1 cellular context compared by ENCODE assay signal in the genomic region with DNA sequence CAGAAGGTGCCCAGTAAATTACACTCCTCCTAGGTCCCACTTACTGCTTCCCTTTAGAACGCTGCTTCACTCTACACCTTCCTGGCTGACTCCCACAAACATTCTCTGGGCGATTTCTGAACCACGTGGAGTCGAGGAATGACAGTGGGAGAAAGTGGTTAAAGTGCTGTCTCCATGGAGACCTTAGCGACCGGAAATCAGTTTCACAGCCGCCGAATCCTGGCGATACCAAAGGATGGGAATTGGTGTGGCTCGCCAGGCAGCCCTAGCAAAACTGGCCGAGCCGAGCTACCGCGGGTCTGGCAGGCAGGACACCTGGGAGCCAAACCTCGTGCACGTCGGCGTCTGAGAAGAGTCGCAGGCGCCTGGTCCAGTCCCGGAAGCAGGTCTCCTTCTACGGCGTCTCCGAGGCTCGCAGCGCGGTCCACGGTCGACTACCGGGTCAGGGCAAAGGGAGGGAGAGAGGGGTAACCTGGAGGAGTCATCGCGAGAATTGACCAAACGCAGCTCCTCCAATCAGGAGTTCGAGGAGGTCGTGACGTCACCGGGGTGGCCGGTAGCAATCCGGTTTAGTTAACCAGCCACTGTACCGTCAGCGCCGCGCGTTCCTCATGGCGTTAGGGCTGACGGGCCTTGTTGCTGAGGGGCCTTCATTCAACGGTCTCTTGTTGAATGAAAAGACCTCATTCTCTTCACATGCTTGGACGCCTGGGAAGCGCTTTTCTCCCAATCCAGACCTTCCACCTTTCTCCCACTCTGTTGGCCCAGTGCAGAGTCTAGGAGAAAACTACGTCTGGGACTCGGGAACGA.
TF ChIP-seq lines count a peak whose summit lies in the region.

Gene THADA (minus strand): TSS at position 436 of the 810 bp plus-strand sequence. CDS start 3,646 bp downstream, outside the sequence.

TF ChIP-seq in HepG2, 621 proteins besides CTCF, POLR2A, EP300 and RAD21 (continued from another document and continues in another):
- TF ChIP-seq, protein P1, sequence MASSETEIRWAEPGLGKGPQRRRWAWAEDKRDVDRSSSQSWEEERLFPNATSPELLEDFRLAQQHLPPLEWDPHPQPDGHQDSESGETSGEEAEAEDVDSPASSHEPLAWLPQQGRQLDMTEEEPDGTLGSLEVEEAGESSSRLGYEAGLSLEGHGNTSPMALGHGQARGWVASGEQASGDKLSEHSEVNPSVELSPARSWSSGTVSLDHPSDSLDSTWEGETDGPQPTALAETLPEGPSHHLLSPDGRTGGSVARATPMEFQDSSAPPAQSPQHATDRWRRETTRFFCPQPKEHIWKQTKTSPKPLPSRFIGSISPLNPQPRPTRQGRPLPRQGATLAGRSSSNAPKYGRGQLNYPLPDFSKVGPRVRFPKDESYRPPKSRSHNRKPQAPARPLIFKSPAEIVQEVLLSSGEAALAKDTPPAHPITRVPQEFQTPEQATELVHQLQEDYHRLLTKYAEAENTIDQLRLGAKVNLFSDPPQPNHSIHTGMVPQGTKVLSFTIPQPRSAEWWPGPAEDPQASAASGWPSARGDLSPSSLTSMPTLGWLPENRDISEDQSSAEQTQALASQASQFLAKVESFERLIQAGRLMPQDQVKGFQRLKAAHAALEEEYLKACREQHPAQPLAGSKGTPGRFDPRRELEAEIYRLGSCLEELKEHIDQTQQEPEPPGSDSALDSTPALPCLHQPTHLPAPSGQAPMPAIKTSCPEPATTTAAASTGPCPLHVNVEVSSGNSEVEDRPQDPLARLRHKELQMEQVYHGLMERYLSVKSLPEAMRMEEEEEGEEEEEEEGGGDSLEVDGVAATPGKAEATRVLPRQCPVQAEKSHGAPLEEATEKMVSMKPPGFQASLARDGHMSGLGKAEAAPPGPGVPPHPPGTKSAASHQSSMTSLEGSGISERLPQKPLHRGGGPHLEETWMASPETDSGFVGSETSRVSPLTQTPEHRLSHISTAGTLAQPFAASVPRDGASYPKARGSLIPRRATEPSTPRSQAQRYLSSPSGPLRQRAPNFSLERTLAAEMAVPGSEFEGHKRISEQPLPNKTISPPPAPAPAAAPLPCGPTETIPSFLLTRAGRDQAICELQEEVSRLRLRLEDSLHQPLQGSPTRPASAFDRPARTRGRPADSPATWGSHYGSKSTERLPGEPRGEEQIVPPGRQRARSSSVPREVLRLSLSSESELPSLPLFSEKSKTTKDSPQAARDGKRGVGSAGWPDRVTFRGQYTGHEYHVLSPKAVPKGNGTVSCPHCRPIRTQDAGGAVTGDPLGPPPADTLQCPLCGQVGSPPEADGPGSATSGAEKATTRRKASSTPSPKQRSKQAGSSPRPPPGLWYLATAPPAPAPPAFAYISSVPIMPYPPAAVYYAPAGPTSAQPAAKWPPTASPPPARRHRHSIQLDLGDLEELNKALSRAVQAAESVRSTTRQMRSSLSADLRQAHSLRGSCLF (CRISPR knock-in tag; IDR thresholded peaks at IDR 0.05; ENCODE audit: borderline replicate concordance): no peak
- TF ChIP-seq NFIB (CRISPR knock-in tag; IDR thresholded peaks at IDR 0.05; ENCODE audit: borderline replicate concordance) (no peak), STAG1 (CRISPR knock-in tag; IDR thresholded peaks at IDR 0.05) (no peak), ZNF335 (CRISPR knock-in tag; IDR thresholded peaks at IDR 0.05) (peak; percentile 90), ZC3H4 (CRISPR knock-in tag; IDR thresholded peaks at IDR 0.05; ENCODE audit: borderline replicate concordance) (no peak), ZFAT (CRISPR knock-in tag; conservative IDR thresholded peaks at IDR 0.05) (no peak), ZNF296 (CRISPR knock-in tag; conservative IDR thresholded peaks at IDR 0.05) (no peak), MAFF (IDR thresholded peaks at IDR 0.05; ENCODE audit: low read depth, low read length) (no peak; the same call in 1 of the 2 replicates), ZNF230 (CRISPR knock-in tag; IDR thresholded peaks at IDR 0.05) (peak; percentile 72; the same call in 1 of the 2 replicates), MLX (CRISPR knock-in tag; IDR thresholded peaks at IDR 0.05) (peak; percentile 57; the same call in 1 of the 2 replicates), ZNF773 (CRISPR knock-in tag; IDR thresholded peaks at IDR 0.05; ENCODE audit: borderline replicate concordance) (0 out of 2 replicates have a peak, but pooled peaks have one; percentile 47), CHD2 (IDR thresholded peaks at IDR 0.05; ENCODE audit: low read depth, low read length) (peak; percentile 97), ZNF354B (CRISPR knock-in tag; IDR thresholded peaks at IDR 0.05) (no peak; the same call in 1 of the 2 replicates), SALL2 (CRISPR knock-in tag; IDR thresholded peaks at IDR 0.05) (peak; percentile 49; the same call in 1 of the 2 replicates), ZNF883 (CRISPR knock-in tag; IDR thresholded peaks at IDR 0.05; ENCODE audit: not compliant biosample characterization) (peak; percentile 91), ZNF496 (CRISPR knock-in tag; IDR thresholded peaks at IDR 0.05; ENCODE audit: insufficient replicate concordance) (no peak), HMG20A (CRISPR knock-in tag; IDR thresholded peaks at IDR 0.05; ENCODE audit: borderline replicate concordance) (no peak; the same call in 1 of the 2 replicates), ZFP90 (CRISPR knock-in tag; IDR thresholded peaks at IDR 0.05; ENCODE audit: borderline replicate concordance) (peak; percentile 79; the same call in 1 of the 2 replicates), ZNF781 (CRISPR knock-in tag; IDR thresholded peaks at IDR 0.05; ENCODE audit: borderline replicate concordance, not compliant biosample characterization) (peak; percentile 97), HOXA7 (CRISPR knock-in tag; IDR thresholded peaks at IDR 0.05) (no peak), JUN (CRISPR knock-in tag; IDR thresholded peaks at IDR 0.05) (peak; percentile 61; the same call in 1 of the 2 replicates), CC2D1A (CRISPR knock-in tag; IDR thresholded peaks at IDR 0.05) (no peak)
- TF ChIP-seq, protein P2, sequence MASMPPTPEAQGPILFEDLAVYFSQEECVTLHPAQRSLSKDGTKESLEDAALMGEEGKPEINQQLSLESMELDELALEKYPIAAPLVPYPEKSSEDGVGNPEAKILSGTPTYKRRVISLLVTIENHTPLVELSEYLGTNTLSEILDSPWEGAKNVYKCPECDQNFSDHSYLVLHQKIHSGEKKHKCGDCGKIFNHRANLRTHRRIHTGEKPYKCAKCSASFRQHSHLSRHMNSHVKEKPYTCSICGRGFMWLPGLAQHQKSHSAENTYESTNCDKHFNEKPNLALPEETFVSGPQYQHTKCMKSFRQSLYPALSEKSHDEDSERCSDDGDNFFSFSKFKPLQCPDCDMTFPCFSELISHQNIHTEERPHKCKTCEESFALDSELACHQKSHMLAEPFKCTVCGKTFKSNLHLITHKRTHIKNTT (CRISPR knock-in tag; IDR thresholded peaks at IDR 0.05): no peak
- TF ChIP-seq, protein P3, sequence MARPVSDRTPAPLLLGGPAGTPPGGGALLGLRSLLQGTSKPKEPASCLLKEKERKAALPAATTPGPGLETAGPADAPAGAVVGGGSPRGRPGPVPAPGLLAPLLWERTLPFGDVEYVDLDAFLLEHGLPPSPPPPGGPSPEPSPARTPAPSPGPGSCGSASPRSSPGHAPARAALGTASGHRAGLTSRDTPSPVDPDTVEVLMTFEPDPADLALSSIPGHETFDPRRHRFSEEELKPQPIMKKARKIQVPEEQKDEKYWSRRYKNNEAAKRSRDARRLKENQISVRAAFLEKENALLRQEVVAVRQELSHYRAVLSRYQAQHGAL (CRISPR knock-in tag; IDR thresholded peaks at IDR 0.05; ENCODE audit: not compliant biosample characterization): no peak
- TF ChIP-seq, protein P4, sequence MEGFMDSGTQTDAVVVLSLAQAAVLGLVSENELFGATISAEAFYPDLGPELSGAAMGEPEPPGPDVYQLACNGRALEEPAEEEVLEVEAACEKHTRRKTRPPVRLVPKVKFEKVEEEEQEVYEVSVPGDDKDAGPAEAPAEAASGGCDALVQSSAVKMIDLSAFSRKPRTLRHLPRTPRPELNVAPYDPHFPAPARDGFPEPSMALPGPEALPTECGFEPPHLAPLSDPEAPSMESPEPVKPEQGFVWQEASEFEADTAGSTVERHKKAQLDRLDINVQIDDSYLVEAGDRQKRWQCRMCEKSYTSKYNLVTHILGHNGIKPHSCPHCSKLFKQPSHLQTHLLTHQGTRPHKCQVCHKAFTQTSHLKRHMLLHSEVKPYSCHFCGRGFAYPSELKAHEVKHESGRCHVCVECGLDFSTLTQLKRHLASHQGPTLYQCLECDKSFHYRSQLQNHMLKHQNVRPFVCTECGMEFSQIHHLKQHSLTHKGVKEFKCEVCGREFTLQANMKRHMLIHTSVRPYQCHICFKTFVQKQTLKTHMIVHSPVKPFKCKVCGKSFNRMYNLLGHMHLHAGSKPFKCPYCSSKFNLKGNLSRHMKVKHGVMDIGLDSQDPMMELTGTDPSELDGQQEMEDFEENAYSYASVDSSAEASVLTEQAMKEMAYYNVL (CRISPR knock-in tag; IDR thresholded peaks at IDR 0.05; ENCODE audit: borderline replicate concordance): peak; percentile 78; the same call in 1 of the 2 replicates
- TF ChIP-seq, protein P5, sequence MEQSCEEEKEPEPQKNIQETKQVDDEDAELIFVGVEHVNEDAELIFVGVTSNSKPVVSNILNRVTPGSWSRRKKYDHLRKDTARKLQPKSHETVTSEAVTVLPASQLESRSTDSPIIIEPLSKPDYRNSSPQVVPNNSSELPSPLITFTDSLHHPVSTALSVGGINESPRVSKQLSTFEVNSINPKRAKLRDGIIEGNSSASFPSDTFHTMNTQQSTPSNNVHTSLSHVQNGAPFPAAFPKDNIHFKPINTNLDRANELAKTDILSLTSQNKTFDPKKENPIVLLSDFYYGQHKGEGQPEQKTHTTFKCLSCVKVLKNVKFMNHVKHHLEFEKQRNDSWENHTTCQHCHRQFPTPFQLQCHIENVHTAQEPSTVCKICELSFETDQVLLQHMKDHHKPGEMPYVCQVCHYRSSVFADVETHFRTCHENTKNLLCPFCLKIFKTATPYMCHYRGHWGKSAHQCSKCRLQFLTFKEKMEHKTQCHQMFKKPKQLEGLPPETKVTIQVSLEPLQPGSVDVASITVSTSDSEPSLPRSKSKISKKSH (CRISPR knock-in tag; IDR thresholded peaks at IDR 0.05; ENCODE audit: borderline replicate concordance): peak; percentile 94
- TF ChIP-seq, protein P6, sequence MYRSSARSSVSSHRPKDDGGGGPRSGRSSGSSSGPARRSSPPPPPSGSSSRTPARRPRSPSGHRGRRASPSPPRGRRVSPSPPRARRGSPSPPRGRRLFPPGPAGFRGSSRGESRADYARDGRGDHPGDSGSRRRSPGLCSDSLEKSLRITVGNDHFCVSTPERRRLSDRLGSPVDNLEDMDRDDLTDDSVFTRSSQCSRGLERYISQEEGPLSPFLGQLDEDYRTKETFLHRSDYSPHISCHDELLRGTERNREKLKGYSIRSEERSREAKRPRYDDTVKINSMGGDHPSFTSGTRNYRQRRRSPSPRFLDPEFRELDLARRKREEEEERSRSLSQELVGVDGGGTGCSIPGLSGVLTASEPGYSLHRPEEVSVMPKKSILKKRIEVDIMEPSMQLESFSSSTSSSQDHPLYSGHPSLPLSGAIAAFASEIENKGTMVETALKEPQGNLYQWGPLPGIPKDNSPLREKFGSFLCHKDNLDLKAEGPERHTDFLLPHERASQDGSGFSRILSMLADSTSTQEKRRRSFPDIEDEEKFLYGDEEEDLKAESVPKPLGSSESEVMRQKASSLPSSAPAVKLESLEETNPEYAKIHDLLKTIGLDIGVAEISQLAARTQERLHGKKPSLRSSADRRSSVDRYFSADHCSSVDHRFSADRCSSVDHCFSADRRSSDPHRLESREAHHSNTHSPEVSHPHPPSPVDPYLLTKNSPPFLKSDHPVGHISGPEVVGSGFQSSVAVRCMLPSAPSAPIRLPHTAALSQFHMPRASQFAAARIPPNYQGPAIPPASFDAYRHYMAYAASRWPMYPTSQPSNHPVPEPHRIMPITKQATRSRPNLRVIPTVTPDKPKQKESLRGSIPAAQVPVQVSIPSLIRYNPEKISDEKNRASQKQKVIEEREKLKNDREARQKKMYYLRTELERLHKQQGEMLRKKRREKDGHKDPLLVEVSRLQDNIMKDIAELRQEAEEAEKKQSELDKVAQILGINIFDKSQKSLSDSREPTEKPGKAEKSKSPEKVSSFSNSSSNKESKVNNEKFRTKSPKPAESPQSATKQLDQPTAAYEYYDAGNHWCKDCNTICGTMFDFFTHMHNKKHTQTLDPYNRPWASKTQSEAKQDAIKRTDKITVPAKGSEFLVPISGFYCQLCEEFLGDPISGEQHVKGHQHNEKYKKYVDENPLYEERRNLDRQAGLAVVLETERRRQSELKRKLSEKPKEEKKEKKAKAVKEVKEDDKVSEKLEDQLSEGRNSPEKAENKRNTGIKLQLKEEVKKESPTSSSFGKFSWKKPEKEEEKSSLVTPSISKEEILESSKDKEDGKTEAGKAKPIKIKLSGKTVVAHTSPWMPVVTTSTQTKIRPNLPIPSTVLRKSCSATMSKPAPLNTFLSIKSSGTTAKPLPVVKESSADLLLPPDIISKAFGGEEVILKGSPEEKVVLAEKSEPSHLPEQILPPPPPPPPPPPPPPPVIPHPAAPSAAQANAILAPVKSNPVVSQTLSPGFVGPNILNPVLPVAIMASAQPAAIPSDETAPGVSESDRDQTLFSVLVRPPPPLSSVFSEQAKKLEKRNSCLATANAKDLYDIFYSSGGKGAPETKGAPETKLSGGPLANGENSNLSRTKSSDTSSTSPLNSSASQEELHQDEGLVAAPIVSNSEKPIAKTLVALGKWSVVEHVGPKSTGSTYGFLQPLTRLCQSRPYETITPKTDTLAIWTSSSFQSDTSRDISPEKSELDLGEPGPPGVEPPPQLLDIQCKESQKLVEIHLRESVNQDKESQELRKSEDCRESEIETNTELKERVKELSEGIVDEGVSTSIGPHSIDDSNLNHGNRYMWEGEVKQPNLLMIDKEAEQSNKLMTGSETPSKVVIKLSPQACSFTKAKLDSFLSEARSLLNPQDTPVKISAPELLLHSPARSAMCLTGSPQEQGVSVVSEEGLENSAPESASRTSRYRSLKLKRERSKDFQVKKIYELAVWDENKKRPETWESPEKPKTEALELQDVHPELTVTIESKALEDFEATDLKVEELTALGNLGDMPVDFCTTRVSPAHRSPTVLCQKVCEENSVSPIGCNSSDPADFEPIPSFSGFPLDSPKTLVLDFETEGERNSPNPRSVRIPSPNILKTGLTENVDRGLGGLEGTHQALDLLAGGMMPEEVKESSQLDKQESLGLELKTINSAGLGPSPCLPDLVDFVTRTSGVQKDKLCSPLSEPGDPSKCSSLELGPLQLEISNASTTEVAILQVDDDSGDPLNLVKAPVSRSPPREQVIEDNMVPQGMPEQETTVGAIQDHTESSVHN (CRISPR knock-in tag; IDR thresholded peaks at IDR 0.05): no peak
- TF ChIP-seq, protein P7, sequence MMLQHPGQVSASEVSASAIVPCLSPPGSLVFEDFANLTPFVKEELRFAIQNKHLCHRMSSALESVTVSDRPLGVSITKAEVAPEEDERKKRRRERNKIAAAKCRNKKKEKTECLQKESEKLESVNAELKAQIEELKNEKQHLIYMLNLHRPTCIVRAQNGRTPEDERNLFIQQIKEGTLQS (CRISPR knock-in tag; IDR thresholded peaks at IDR 0.05): peak; percentile 72
